ENCODE assay signal across 19 cellular contexts in the genomic region with DNA sequence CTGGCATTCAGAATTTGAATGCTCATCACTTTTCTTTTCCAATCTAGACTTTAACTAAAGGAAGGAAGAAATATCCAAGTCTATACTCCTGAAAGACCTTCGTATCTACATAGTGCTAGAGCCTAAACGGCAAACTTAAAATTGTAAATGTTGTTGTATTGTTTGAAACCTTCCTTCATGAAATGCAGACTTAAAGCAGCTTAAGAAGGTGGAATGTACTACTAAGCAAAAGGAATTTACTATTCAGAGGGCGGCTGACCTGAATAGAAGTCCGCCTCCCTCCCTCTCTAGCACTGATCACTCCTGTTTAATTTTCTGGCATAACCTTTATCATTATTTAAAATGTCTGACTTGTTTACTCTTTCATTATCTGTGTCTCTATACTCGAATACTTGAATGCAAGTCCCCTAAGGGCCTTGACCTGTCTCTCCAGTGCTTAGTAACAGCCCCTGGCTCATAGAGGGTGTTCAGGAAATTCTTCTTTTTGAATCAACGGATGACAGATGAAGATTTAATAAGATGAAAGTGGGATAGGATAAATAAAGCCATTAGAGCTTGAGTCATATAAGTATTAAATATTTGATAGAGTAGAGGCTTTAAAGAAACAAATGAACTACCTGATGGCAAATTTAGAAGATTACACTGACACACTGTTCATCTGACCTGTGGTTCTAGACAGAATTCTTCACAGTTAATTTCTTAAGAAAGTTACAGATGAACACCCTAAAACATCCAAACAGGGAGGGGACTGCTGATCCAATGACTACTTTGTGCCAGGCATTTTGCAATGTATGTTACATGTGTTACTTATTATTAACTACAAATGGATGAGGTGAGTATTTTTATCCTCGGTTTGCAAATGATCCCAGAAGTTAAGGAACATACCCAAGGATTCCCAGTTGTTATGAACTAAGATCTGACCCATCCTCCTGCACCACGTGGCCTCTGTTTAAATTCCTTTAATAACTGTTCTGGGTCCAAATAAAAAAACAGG. TPM values are rescaled to one million over a fixed set of nuclear protein-coding genes. Genes with fewer than 3 reads are reported as not detected.
DNase-seq lines count a peak whose midpoint lies in the region; ATAC-seq, FAIRE-seq and TF ChIP-seq lines count a peak whose summit lies in the region.
"Had no signal": no experiment of that assay in that cellular context is flagged by ENCODE, and none has a peak within 500 bp of the region (broad histone marks: within the 10 kb centered on the region; RNA-seq: fewer than 3 reads in every experiment).

No MANE protein-coding gene starts in this region.

- ATAC-seq in gastroesophageal sphincter (peak; percentile 69), HG03571 (IDR thresholded peaks at IDR 0.05; ENCODE audit: unreplicated experiment) (no peak), HG03520 (IDR thresholded peaks at IDR 0.05; ENCODE audit: unreplicated experiment) (no peak)
- ATAC-seq: activated CD8-positive, alpha-beta T cell treated with anti-CD3 and anti-CD28 coated beads for 36 hours had no signal

- H3K4me1 ChIP-seq in gastroesophageal sphincter (peaks cover 0 to 17% (median 3%) of the 10 kb centered on the region in 3 donors), ascending aorta (no peaks in the 10 kb centered on the region), adrenal gland (replicated peaks in 1 of 2) (no peaks in the 10 kb centered on the region)
- H3K4me1 ChIP-seq: uterus had no signal

- H3K27ac Mint-ChIP-seq in activated CD4-positive, alpha-beta memory T cell treated with anti-CD3 and anti-CD28 coated beads, Interleukin-2, amount 10 ng/mL, durations not matched to agents 7 days and 5 days = peak overlapping the region; percentile 77

- TF ChIP-seq EP300 in gastroesophageal sphincter (IDR thresholded peaks at IDR 0.05) = no peak

- peaks cover 35% of the 10 kb centered on the region for H3K4me1 Mint-ChIP-seq in activated CD4-positive, alpha-beta memory T cell treated with anti-CD3 and anti-CD28 coated beads, Interleukin-2, amount 10 ng/mL, durations not matched to agents 7 days and 5 days

- H3K9me3 Mint-ChIP-seq in activated CD4-positive, alpha-beta memory T cell treated with anti-CD3 and anti-CD28 coated beads, Interleukin-2, amount 10 ng/mL, durations not matched to agents 7 days and 5 days = peaks cover 3% of the 10 kb centered on the region
- H3K9me3 Mint-ChIP-seq: activated CD8-positive, alpha-beta T cell treated with anti-CD3 and anti-CD28 coated beads for 36 hours; memory B cell had no signal

- H3K36me3 Mint-ChIP-seq in activated CD4-positive, alpha-beta memory T cell treated with anti-CD3 and anti-CD28 coated beads, Interleukin-2, amount 10 ng/mL, durations not matched to agents 7 days and 5 days (ENCODE audit: low read depth) = peaks cover 10% of the 10 kb centered on the region
- H3K36me3 Mint-ChIP-seq: memory B cell had no signal

- H3K9me3 ChIP-seq in gastroesophageal sphincter (no peaks in the 10 kb centered on the region), ascending aorta (no peaks in the 10 kb centered on the region), adrenal gland (replicated peaks in 1 of 3) (no peaks in the 10 kb centered on the region)
- H3K9me3 ChIP-seq: stomach, uterus had no signal

- POLR2A ChIA-PET in activated CD4-positive, alpha-beta memory T cell treated with anti-CD3 and anti-CD28 coated beads, Interleukin-2, amount 10 ng/mL, durations not matched to agents 7 days and 5 days (lab: Charles Lee) = interaction anchor here (1.3 to 2.6 kb wide), 2 partner anchors 11 to 19 kb away, joined by 3 to 15 read pairs; no protein-coding TSS in a partner anchor

- peak overlapping the region; percentile 65 for H3K4me3 Mint-ChIP-seq in activated CD4-positive, alpha-beta memory T cell treated with anti-CD3 and anti-CD28 coated beads, Interleukin-2, amount 10 ng/mL, durations not matched to agents 7 days and 5 days

- H3K4me3 ChIP-seq in AG10803 (ENCODE audit: low read length) (no peak overlapping the region), gastroesophageal sphincter (no peak overlapping the region), ascending aorta (no peak overlapping the region), adrenal gland (no peak overlapping the region)
- H3K4me3 ChIP-seq: coronary artery, stomach, uterus had no signal

- intact Hi-C loops in ascending aorta (cut with DNase I) = no loop called here
- intact Hi-C loops in adrenal gland (cut with DNase I) = no loop called here

- 46 to 61% methylated on average over 7 to 8 of the region's 8 CpGs for whole genome bisulfite sequencing in gastroesophageal sphincter (ENCODE audit: low coverage in 1 of 2), 2 donors
- WGBS in adrenal gland, 4 donors = 69 to 77% (median 71%) methylated on average over 8 of the region's 8 CpGs

- DNase-seq in AG10803 (ENCODE audit: low read depth) = peak; percentile 77
- DNase-seq in GM12891 (ENCODE audit: insufficient read length, low spot score) = no peak
- no peak for DNase-seq in activated CD4-positive, alpha-beta memory T cell treated with anti-CD3 and anti-CD28 coated beads, Interleukin-2, amount 10 ng/mL, durations not matched to agents 7 days and 5 days
- no peak for DNase-seq in ascending aorta (ENCODE audit: low spot score in 2 of 2)
- no peak for DNase-seq in adrenal gland
- DNase-seq: activated CD8-positive, alpha-beta T cell treated with anti-CD3 and anti-CD28 coated beads for 36 hours; activated effector memory CD4-positive, alpha-beta T cell treated with anti-CD3 and anti-CD28 coated beads, Interleukin-2, amount 50 U/mL, for 16 hours; anterior cingulate cortex; Calu3; NCI-H2171; retina; RPMI8226; stomach; uterus had no signal

- H3K27me3 ChIP-seq in gastroesophageal sphincter (no peaks in the 10 kb centered on the region), ascending aorta (no peaks in the 10 kb centered on the region), adrenal gland (no peaks in the 10 kb centered on the region)
- H3K27me3 ChIP-seq: stomach, uterus had no signal

- H3K27ac ChIP-seq in gastroesophageal sphincter (no peak overlapping the region), ascending aorta (no peak overlapping the region), adrenal gland (no peak overlapping the region)
- H3K27ac ChIP-seq: coronary artery, stomach, uterus had no signal

- TF ChIP-seq POLR2A in GM12891 (IDR thresholded peaks at IDR 0.05; ENCODE audit: low read depth, low read length) (no peak), gastroesophageal sphincter (IDR thresholded peaks at IDR 0.05) (no peak), adrenal gland (IDR thresholded peaks at IDR 0.05) (no peak)

- H3K36me3 ChIP-seq in gastroesophageal sphincter (no peaks in the 10 kb centered on the region), ascending aorta (no peaks in the 10 kb centered on the region), adrenal gland (replicated peaks in 1 of 2) (no peaks in the 10 kb centered on the region)
- H3K36me3 ChIP-seq: stomach, uterus had no signal

- TF ChIP-seq CTCF in AG10803 (conservative IDR thresholded peaks at IDR 0.05; ENCODE audit: low read length) (no peak), gastroesophageal sphincter (IDR thresholded peaks at IDR 0.05) (no peak), ascending aorta (IDR thresholded peaks at IDR 0.05) (no peak), adrenal gland (IDR thresholded peaks at IDR 0.05) (no peak)

- H3K27me3 Mint-ChIP-seq in activated CD4-positive, alpha-beta memory T cell treated with anti-CD3 and anti-CD28 coated beads, Interleukin-2, amount 10 ng/mL, durations not matched to agents 7 days and 5 days = no peaks in the 10 kb centered on the region
- H3K27me3 Mint-ChIP-seq: memory B cell had no signal

- FAIRE-seq in GM12891 (lab: Jason Lieb, UNC) = peak; percentile 23

- CTCF ChIA-PET in activated CD4-positive, alpha-beta memory T cell treated with anti-CD3 and anti-CD28 coated beads, Interleukin-2, amount 10 ng/mL, durations not matched to agents 7 days and 5 days (lab: Charles Lee) = interaction anchor here (1.8 kb wide), 1 partner anchor 18 kb away, joined by 7 read pairs; no protein-coding TSS in a partner anchor

TF ChIP-seq in GM12891, 5 proteins besides CTCF, POLR2A, EP300 and RAD21:
- TF ChIP-seq TAF1 (IDR thresholded peaks at IDR 0.05; ENCODE audit: low read depth, low read length) (no peak), PAX5 (IDR thresholded peaks at IDR 0.05; ENCODE audit: insufficient read depth, low read length, severe bottlenecking) (no peak), POLR2AphosphoS5 (IDR thresholded peaks at IDR 0.05; ENCODE audit: low read depth, low read length) (no peak), POU2F2 (IDR thresholded peaks at IDR 0.05; ENCODE audit: low read depth, low read length) (no peak)
TF ChIP-seq in GM12891: peak in this region for 0.

RNA-seq across cellular contexts. Expression of a gene that starts 20.2 kb away (rescaled TPM):
- 30.5 TPM for polyA plus RNA-seq in GM12891 (2012; ENCODE audit: low read depth, missing spikeins)
- 100 to 1,000 TPM; 137 to 144 TPM for total RNA-seq in activated CD4-positive, alpha-beta memory T cell treated with anti-CD3 and anti-CD28 coated beads, Interleukin-2, amount 10 ng/mL, durations not matched to agents 7 days and 5 days
- total RNA-seq in gastroesophageal sphincter (100 to 1,000 TPM in 1 of 4 donors, 10 to 100 TPM in 3; 49.5 to 128 (median 77.6) TPM), ascending aorta (17.6 TPM), adrenal gland (10 to 100 TPM; 23.4 to 76.1 (median 54.6) TPM)
- 10 to 100 TPM; 30.0 to 49.0 (median 43.9) TPM for polyA plus RNA-seq in adrenal gland
